7 cellular contexts compared by ENCODE assay signal in the genomic region with DNA sequence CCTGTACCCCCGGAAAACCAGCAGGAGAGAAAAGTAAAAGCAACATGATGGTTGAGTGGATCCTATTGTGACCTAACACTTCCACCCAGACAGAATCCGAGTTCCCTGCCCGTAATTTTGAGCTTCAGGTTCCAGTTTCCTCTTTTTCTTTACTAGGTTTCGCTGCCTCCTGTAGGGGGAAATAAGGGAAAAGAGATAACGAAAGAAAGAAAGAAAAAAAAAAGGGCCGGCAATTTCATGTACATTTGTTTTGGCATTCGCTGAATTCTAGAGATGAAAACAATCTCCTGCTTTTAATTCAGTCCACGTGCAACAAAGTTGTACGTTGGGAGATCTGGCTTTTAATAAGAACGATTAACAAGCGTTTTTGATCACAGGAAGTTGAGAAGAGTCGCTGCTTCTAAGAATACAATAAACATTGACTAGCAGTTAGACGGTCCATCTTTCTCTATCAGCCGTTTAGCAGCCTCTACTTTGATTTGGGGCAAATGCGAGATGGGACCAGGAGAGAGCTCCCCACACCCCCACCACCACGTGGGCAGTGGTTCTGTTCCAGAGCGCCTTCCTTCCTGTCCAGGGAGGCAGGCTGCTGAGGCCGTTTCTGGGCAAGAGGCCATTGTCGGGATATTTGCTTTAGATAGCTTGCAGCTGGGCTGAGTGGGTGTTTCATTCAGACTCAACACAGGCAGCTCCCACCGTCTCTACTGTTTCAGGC.
DNase-seq lines count a peak whose midpoint lies in the region; ATAC-seq and TF ChIP-seq lines count a peak whose summit lies in the region.

No MANE protein-coding gene starts in this region.

- H3K9me3 ChIP-seq in mononuclear cell (ENCODE audit: low read depth, low read length), result no peaks in the 10 kb centered on the region
- H3K9me3 ChIP-seq in tibial artery, result no peaks in the 10 kb centered on the region

- H3K27ac ChIP-seq in tibial artery, result peak overlapping the region; percentile 58 to 60

- no peak for ATAC-seq in GM19455 (IDR thresholded peaks at IDR 0.05; ENCODE audit: unreplicated experiment)

- H3K27ac Mint-ChIP-seq in dendritic cell treated with granulocyte-macrophage colony-stimulating factor and Interleukin-4, amounts not matched to agents 40 ng/mL and 50 ng/mL, for 4 days, result peak overlapping the region; percentile 64

- H3K36me3 ChIP-seq in tibial artery, result no peaks in the 10 kb centered on the region

- peak overlapping the region; percentile 23 for H3K4me3 ChIP-seq in mononuclear cell (ENCODE audit: low read length)
- H3K4me3 ChIP-seq in tibial artery, result peak overlapping the region; percentile 30 to 31

- H3K9me3 Mint-ChIP-seq in dendritic cell treated with granulocyte-macrophage colony-stimulating factor and Interleukin-4, amounts not matched to agents 40 ng/mL and 50 ng/mL, for 4 days, result no peaks in the 10 kb centered on the region

- DNase-seq in GM20000 (ENCODE audit: low spot score), result peak; percentile 24
- peak; percentile 61 for DNase-seq in SHP77 treated with DMSO at 0.1 percent for 48 hours (lab: John Stamatoyannopoulos, UW)
- peak; percentile 55 to 81 for DNase-seq in tibial artery
- DNase-seq in SW480 (ENCODE audit: low spot score), result no peak

- H3K4me3 Mint-ChIP-seq in dendritic cell treated with granulocyte-macrophage colony-stimulating factor and Interleukin-4, amounts not matched to agents 40 ng/mL and 50 ng/mL, for 4 days, result peak overlapping the region; percentile 61

- no peak for TF ChIP-seq CTCF in GM20000 (IDR thresholded peaks at IDR 0.05; ENCODE audit: extremely low read depth, missing control alignments)
- TF ChIP-seq CTCF in tibial artery (IDR thresholded peaks at IDR 0.05), result peak in 1 of 2 experiments; percentile 6

- H3K4me1 ChIP-seq in mononuclear cell (ENCODE audit: insufficient read depth, low read length) (peaks cover 17% of the 10 kb centered on the region), tibial artery (peaks cover 0 to 74% (median 20%) of the 10 kb centered on the region in 4 donors)

- intact Hi-C loops in dendritic cell treated with granulocyte-macrophage colony-stimulating factor and Interleukin-4, amounts not matched to agents 40 ng/mL and 50 ng/mL, for 4 days (cut with micrococcal nuclease), result loop anchor here (5.0 kb wide), 1 partner anchor 158 kb away; a partner anchor contains a TSS
- intact Hi-C loops in tibial artery (cut with DNase I; ENCODE audit: low total_unique reads), result no loop called here

- H3K27me3 ChIP-seq in mononuclear cell (ENCODE audit: insufficient read depth, low read length) (no peaks in the 10 kb centered on the region), tibial artery (no peaks in the 10 kb centered on the region)

- no peaks in the 10 kb centered on the region for H3K36me3 Mint-ChIP-seq in dendritic cell treated with granulocyte-macrophage colony-stimulating factor and Interleukin-4, amounts not matched to agents 40 ng/mL and 50 ng/mL, for 4 days (ENCODE audit: low read depth)

- H3K27me3 Mint-ChIP-seq in dendritic cell treated with granulocyte-macrophage colony-stimulating factor and Interleukin-4, amounts not matched to agents 40 ng/mL and 50 ng/mL, for 4 days, result peaks cover 6% of the 10 kb centered on the region

- H3K4me1 Mint-ChIP-seq in dendritic cell treated with granulocyte-macrophage colony-stimulating factor and Interleukin-4, amounts not matched to agents 40 ng/mL and 50 ng/mL, for 4 days (ENCODE audit: low read depth), result peaks cover 23% of the 10 kb centered on the region
